In the genomic region with DNA sequence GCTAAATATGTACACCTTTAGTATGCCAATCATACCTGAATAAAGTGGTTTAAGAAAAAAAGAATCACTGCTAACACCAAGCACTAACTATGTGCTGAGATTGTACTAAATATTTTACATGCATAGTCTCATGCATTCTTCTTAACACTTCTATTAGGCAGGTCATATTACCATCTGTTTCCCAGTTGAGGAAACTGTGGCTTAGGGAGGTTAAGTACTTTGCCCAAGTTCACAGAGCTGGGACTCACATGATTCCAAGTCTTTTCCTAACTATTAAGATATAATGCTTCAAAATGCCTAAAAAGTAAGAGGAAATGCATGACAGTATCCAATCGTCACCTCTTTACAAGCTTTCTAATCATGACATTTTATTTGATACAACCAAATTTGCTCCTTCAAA, we compare ENCODE assay signal across 18 cellular contexts.
DNase-seq lines count a peak whose midpoint lies in the region; ATAC-seq, FAIRE-seq and TF ChIP-seq lines count a peak whose summit lies in the region.
"Had no signal": no experiment of that assay in that cellular context is flagged by ENCODE, and none has a peak within 500 bp of the region (broad histone marks: within the 10 kb centered on the region; RNA-seq: fewer than 3 reads in every experiment).

No MANE protein-coding gene starts in this region.

- peak; percentile 68 for FAIRE-seq in endothelial cell of umbilical vein (lab: Jason Lieb, UNC)
- FAIRE-seq: G401.6, GM12892, HTR-8/SVneo had no signal

- no peaks in the 10 kb centered on the region for H3K79me2 ChIP-seq in endothelial cell of umbilical vein (ENCODE audit: control insufficient read depth, insufficient read depth, low read length)

- no peak for ATAC-seq in heart right ventricle
- ATAC-seq in HG03097 (IDR thresholded peaks at IDR 0.05; ENCODE audit: low FRiP score, unreplicated experiment): no peak

- TF ChIP-seq CTCF in AG10803 (conservative IDR thresholded peaks at IDR 0.05; ENCODE audit: low read length) (no peak), endothelial cell of umbilical vein (IDR thresholded peaks at IDR 0.05; ENCODE audit: extremely low read depth in 1 of 2, insufficient read depth in 1 of 2, low read depth in 1 of 2, low read length in 2 of 2) (no peak), heart right ventricle (IDR thresholded peaks at IDR 0.05) (no peak)

- H2AFZ ChIP-seq in endothelial cell of umbilical vein (ENCODE audit: low read depth, low read length): no peak overlapping the region

- dilution Hi-C loops in endothelial cell of umbilical vein (cut with MboI; ENCODE audit: extremely low pct_ligation_motif_present, low sequenced_read_pairs): no loop called here

- H3K9me3 ChIP-seq in endothelial cell of umbilical vein (replicated peaks; ENCODE audit: control insufficient read depth, insufficient read depth, low read length) (no peaks in the 10 kb centered on the region), heart right ventricle (no peaks in the 10 kb centered on the region)
- H3K9me3 ChIP-seq: BLaER1 treated with 17β-estradiol and CSF1 and Interleukin-3, amounts not matched to agents 10 nM and 100 nM had no signal

- H3K4me2 ChIP-seq in endothelial cell of umbilical vein (ENCODE audit: insufficient read depth, low read length): no peak overlapping the region

- H3K27me3 ChIP-seq in endothelial cell of umbilical vein (ENCODE audit: control insufficient read depth in 2 of 2, insufficient read depth in 2 of 2, low read length in 2 of 2) (no peaks in the 10 kb centered on the region), heart right ventricle (no peaks in the 10 kb centered on the region)
- H3K27me3 ChIP-seq: BLaER1 treated with 17β-estradiol and CSF1 and Interleukin-3, amounts not matched to agents 10 nM and 100 nM had no signal

- CTCF ChIA-PET in endothelial cell of umbilical vein (lab: Charles Lee): interaction anchor here (0.9 to 2.4 kb wide), 4 partner anchors 11 to 168 kb away, joined by 3 to 13 read pairs (median 4); a partner anchor contains a TSS

- H3K36me3 ChIP-seq in endothelial cell of umbilical vein (ENCODE audit: control insufficient read depth in 2 of 2, extremely low read depth in 1 of 2, insufficient read depth in 2 of 2, low read length in 2 of 2): no peaks in the 10 kb centered on the region
- H3K36me3 ChIP-seq in heart right ventricle: no peaks in the 10 kb centered on the region
- H3K36me3 ChIP-seq: BLaER1 treated with 17β-estradiol and CSF1 and Interleukin-3, amounts not matched to agents 10 nM and 100 nM had no signal

- TF ChIP-seq POLR2A in endothelial cell of umbilical vein (IDR thresholded peaks at IDR 0.05; ENCODE audit: low read depth, low read length) (no peak), erythroblast (IDR thresholded peaks at IDR 0.05; ENCODE audit: low read length) (no peak)

- 71 to 78% methylated on average over 1 of the region's 1 CpG for WGBS in heart right ventricle, 2 donors

- POLR2A ChIA-PET in endothelial cell of umbilical vein (lab: Charles Lee): no interaction called here

- intact Hi-C loops in endothelial cell of umbilical vein (cut with micrococcal nuclease): no loop called here
- intact Hi-C loops in heart right ventricle (cut with DNase I): loop anchor here in 2 of 10 donors (5.0 to 10.0 kb wide), 2 partner anchors 36 to 98 kb away; a partner anchor contains a TSS

- no peak overlapping the region for H3K9ac ChIP-seq in endothelial cell of umbilical vein (replicated peaks; ENCODE audit: extremely low read depth, insufficient read depth, low read length)
- H3K9ac ChIP-seq: BLaER1 treated with 17β-estradiol and CSF1 and Interleukin-3, amounts not matched to agents 10 nM and 100 nM had no signal

- H3K27ac ChIP-seq in endothelial cell of umbilical vein (ENCODE audit: insufficient read depth, low read depth, low read length): no peak overlapping the region
- H3K27ac ChIP-seq in heart right ventricle: no peak overlapping the region

- H3K9me1 ChIP-seq in endothelial cell of umbilical vein (replicated peaks; ENCODE audit: control insufficient read depth, extremely low read depth, insufficient read depth, low read length): no peaks in the 10 kb centered on the region

- H4K20me1 ChIP-seq in endothelial cell of umbilical vein (replicated peaks; ENCODE audit: control insufficient read depth, extremely low read depth, insufficient read depth, low read length): no peaks in the 10 kb centered on the region
- H4K20me1 ChIP-seq: BLaER1 treated with 17β-estradiol and CSF1 and Interleukin-3, amounts not matched to agents 10 nM and 100 nM had no signal

- DNase-seq in AG10803 (ENCODE audit: low read depth) (peak; percentile 12), HCEC 1CT (peak; percentile 5), endothelial cell of umbilical vein (ENCODE audit: low read depth, low spot score) (peak; percentile 75), pulmonary artery endothelial cell (ENCODE audit: low read depth, low spot score) (peak; percentile 52), heart right ventricle (no peak), erythroblast (lab: John Stamatoyannopoulos, UW) (no peak)
- DNase-seq in activated CD4-positive, alpha-beta T cell treated with anti-CD3 and anti-CD28 coated beads for 1 hour: no peak
- DNase-seq: 8988T; Calu3; CD4-positive, CD25-positive, alpha-beta regulatory T cell; DMS 273 treated with DMSO at 0.1 percent for 48 hours; GOT3; H9 had no signal

- peaks cover 17% of the 10 kb centered on the region for H3K4me1 ChIP-seq in endothelial cell of umbilical vein (ENCODE audit: control insufficient read depth, extremely low read depth, insufficient read depth, low read length)
- peaks cover 0 to 48% (median 15%) of the 10 kb centered on the region in 9 donors for H3K4me1 ChIP-seq in heart right ventricle

- BruUV-seq in endothelial cell of umbilical vein (replicated peaks; lab: Mats Ljungman, UMichigan): no TSS peak

- H3K4me3 ChIP-seq in AG10803 (ENCODE audit: low read length) (no peak overlapping the region), endothelial cell of umbilical vein (replicated peaks in 1 of 3; ENCODE audit: insufficient read depth in 1 of 3, low read depth in 1 of 3, low read length in 3 of 3) (no peak overlapping the region), heart right ventricle (no peak overlapping the region)
- H3K4me3 ChIP-seq: BLaER1 treated with 17β-estradiol and CSF1 and Interleukin-3, amounts not matched to agents 10 nM and 100 nM had no signal

TF ChIP-seq in endothelial cell of umbilical vein, 7 proteins besides CTCF, POLR2A, EP300 and RAD21:
- TF ChIP-seq, protein P1, sequence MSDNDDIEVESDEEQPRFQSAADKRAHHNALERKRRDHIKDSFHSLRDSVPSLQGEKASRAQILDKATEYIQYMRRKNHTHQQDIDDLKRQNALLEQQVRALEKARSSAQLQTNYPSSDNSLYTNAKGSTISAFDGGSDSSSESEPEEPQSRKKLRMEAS (IDR thresholded peaks at IDR 0.05; ENCODE audit: insufficient read depth, insufficient read length): no peak
- TF ChIP-seq POLR2AphosphoS5 (IDR thresholded peaks at IDR 0.05; ENCODE audit: insufficient read depth, low read depth, low read length): no peak
- no peak for TF ChIP-seq FOS (IDR thresholded peaks at IDR 0.05; ENCODE audit: borderline replicate concordance, insufficient read depth, low read length)
- no peak for TF ChIP-seq MYC (IDR thresholded peaks at IDR 0.05; ENCODE audit: low read depth, low read length)
- no peak for TF ChIP-seq EZH2 (IDR thresholded peaks at IDR 0.05; ENCODE audit: borderline replicate concordance, low read depth, low read length, severe bottlenecking)
- no peak for TF ChIP-seq JUN (IDR thresholded peaks at IDR 0.05; ENCODE audit: borderline replicate concordance, insufficient read depth, insufficient read length, low read depth)
- no peak for TF ChIP-seq GATA2 (IDR thresholded peaks at IDR 0.05; ENCODE audit: insufficient read depth, insufficient read length, low read depth, low read length)

Comparison
In these comparisons a context has a peak if more than half of its experiments do, and no peak if none do; other contexts are left out.
1. DNase-seq: peak in AG10803 (single experiment), HCEC 1CT (single experiment), endothelial cell of umbilical vein (single experiment) and pulmonary artery endothelial cell (single experiment); none in activated CD4-positive, alpha-beta T cell treated with anti-CD3 and anti-CD28 coated beads for 1 hour (single experiment), heart right ventricle (0 of 2) and erythroblast (0 of 2).